ENCODE assay signal across 19 cellular contexts in genomic region chr20:43904778-43905177, GRCh38. TPM values are rescaled to one million over a fixed set of nuclear protein-coding genes. Genes with fewer than 3 reads are reported as not detected.
"Had no signal": no experiment of that assay in that cellular context is flagged by ENCODE, and none has a peak within 500 bp of the region (broad histone marks: within the 10 kb centered on the region; RNA-seq: fewer than 3 reads in every experiment).

No MANE protein-coding gene starts in this region.

- H3K9me3 ChIP-seq: adrenal gland, neutrophil had no signal

- ATAC-seq: activated CD8-positive, alpha-beta T cell treated with anti-CD3 and anti-CD28 coated beads for 36 hours; activated T-cell treated with anti-CD3 and anti-CD28 coated beads, Interleukin-2, amount 50 U/mL, for 4 hours; esophagus mucosa; left ventricle myocardium superior had no signal

- H3K4me3 Mint-ChIP-seq: activated CD8-positive, alpha-beta T cell treated with anti-CD3 and anti-CD28 coated beads for 36 hours; activated T-cell treated with anti-CD3 and anti-CD28 coated beads, Interleukin-2, amount 50 U/mL, for 4 hours; WTC11 had no signal

- H3K27ac ChIP-seq: adrenal gland, cardiac muscle cell, neutrophil, tibial artery had no signal

- H3K36me3 ChIP-seq: adrenal gland, cardiac muscle cell, neutrophil, tibial artery had no signal

- H3K4me1 ChIP-seq: tibial artery had no signal

- H3K27me3 ChIP-seq: adrenal gland, cardiac muscle cell, tibial artery had no signal

- FAIRE-seq: kidney, TTC549, urothelium cell line had no signal

- DNase-seq: activated CD4-positive, alpha-beta T cell treated with anti-CD3 and anti-CD28 coated beads for 4 hours; activated CD8-positive, alpha-beta T cell treated with anti-CD3 and anti-CD28 coated beads for 36 hours; activated effector memory CD4-positive, alpha-beta T cell treated with Interleukin-2 at 50 U/mL for 16 hours; activated naive CD4-positive, alpha-beta T cell treated with anti-CD3 and anti-CD28 coated beads, Interleukin-2, amount 50 U/mL, for 16 hours; activated T-cell treated with anti-CD3 and anti-CD28 coated beads, Interleukin-2, amount 50 U/mL, for 4 hours; kidney; left ventricle myocardium superior; stimulated activated CD4-positive, alpha-beta T cell treated with anti-CD3 and anti-CD28 coated beads, Interleukin-2, amount 100 ng/mL, for 48 hours; stimulated activated naive CD4-positive, alpha-beta T cell; T-helper 2 cell; tibial artery had no signal

- H3K4me3 ChIP-seq: adrenal gland, cardiac muscle cell, tibial artery had no signal

- H3K27ac Mint-ChIP-seq: activated CD8-positive, alpha-beta T cell treated with anti-CD3 and anti-CD28 coated beads for 36 hours; WTC11 had no signal

RNA-seq across cellular contexts. Expression of gene TOX2, which starts 9.9 kb away (rescaled TPM):
- total RNA-seq: skeletal muscle tissue had no signal
